15 cellular contexts compared by ENCODE assay signal in the genomic region with DNA sequence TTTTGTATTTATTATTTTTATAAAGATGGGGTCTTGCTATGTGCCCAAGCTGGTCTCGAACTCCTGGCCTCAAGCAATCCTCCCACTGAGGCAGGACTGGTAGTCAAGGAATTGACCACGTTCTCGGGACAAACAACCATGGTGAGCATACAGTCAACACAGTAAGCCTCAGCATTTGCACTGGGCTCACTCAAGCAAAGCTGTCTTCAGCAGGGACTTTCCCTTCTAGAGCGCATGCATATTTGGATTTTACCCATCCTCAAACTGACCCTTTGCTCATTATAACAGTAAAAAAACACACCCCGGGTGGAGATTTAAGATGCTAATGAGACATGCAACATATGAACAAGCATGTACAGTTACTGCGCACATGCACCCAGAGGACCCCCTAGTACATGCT. TPM values are rescaled to one million over a fixed set of nuclear protein-coding genes. Genes with fewer than 3 reads are reported as not detected.
DNase-seq lines count a peak whose midpoint lies in the region; ATAC-seq and TF ChIP-seq lines count a peak whose summit lies in the region.
"Had no signal": no experiment of that assay in that cellular context is flagged by ENCODE, and none has a peak within 500 bp of the region (broad histone marks: within the 10 kb centered on the region; RNA-seq: fewer than 3 reads in every experiment).

No MANE protein-coding gene starts in this region.

- peak; percentile 81 for ATAC-seq in GM19035 (IDR thresholded peaks at IDR 0.05; ENCODE audit: unreplicated experiment)
- ATAC-seq in HG02588 (IDR thresholded peaks at IDR 0.05; ENCODE audit: unreplicated experiment): peak; percentile 94
- ATAC-seq in HG03378 (IDR thresholded peaks at IDR 0.05; ENCODE audit: unreplicated experiment): peak; percentile 77
- no peak for ATAC-seq in gastrocnemius medialis
- no peak for ATAC-seq in GM19467 (IDR thresholded peaks at IDR 0.05; ENCODE audit: unreplicated experiment)

- TF ChIP-seq CTCF in gastrocnemius medialis (IDR thresholded peaks at IDR 0.05 in 4 of 5, conservative IDR thresholded peaks at IDR 0.05 in 1 of 5): no peak
- no peak for TF ChIP-seq CTCF in glutamatergic neuron (IDR thresholded peaks at IDR 0.05; ENCODE audit: partially characterized antibody, unreplicated experiment)

- H3K4me3 Mint-ChIP-seq in glutamatergic neuron (ENCODE audit: unreplicated experiment): no peak overlapping the region
- H3K4me3 Mint-ChIP-seq: CD4-positive, CD25-positive, alpha-beta regulatory T cell had no signal

- no peaks in the 10 kb centered on the region for H3K9me3 Mint-ChIP-seq in glutamatergic neuron (ENCODE audit: unreplicated experiment)

- no peak overlapping the region for H3K27ac ChIP-seq in gastrocnemius medialis
- H3K27ac ChIP-seq: brain microvascular endothelial cell, parathyroid adenoma, SK-N-MC had no signal

- in situ Hi-C loops in gastrocnemius medialis (cut with MboI; ENCODE audit: low sequenced_read_pairs in 4 of 4): no loop called here

- no peaks in the 10 kb centered on the region for H3K27me3 Mint-ChIP-seq in glutamatergic neuron (ENCODE audit: unreplicated experiment)

- no peaks in the 10 kb centered on the region for H3K9me3 ChIP-seq in gastrocnemius medialis

- H3K4me3 ChIP-seq in gastrocnemius medialis: no peak overlapping the region
- H3K4me3 ChIP-seq: SK-N-MC had no signal

- no peaks in the 10 kb centered on the region for H3K4me1 ChIP-seq in gastrocnemius medialis
- H3K4me1 ChIP-seq: parathyroid adenoma had no signal

- H3K36me3 ChIP-seq in gastrocnemius medialis: no peaks in the 10 kb centered on the region
- H3K36me3 ChIP-seq: brain microvascular endothelial cell had no signal

- no peak overlapping the region for H3K27ac Mint-ChIP-seq in glutamatergic neuron (ENCODE audit: unreplicated experiment)

- DNase-seq in ecto neural progenitor cell (ENCODE audit: low spot score) (no peak), gastrocnemius medialis (no peak), glutamatergic neuron (no peak)
- DNase-seq: activated naive CD4-positive, alpha-beta T cell; brain microvascular endothelial cell; CD4-positive, CD25-positive, alpha-beta regulatory T cell; effector CD4-positive, alpha-beta T cell; midbrain; MM.1S had no signal

- intact Hi-C loops in gastrocnemius medialis (cut with DNase I; ENCODE audit: low total_unique reads): no loop called here

- TF ChIP-seq POLR2A in gastrocnemius medialis (IDR thresholded peaks at IDR 0.05): no peak

- H3K27me3 ChIP-seq in gastrocnemius medialis: no peaks in the 10 kb centered on the region

- no peaks in the 10 kb centered on the region for H3K36me3 Mint-ChIP-seq in glutamatergic neuron (ENCODE audit: unreplicated experiment)
- H3K36me3 Mint-ChIP-seq: CD4-positive, CD25-positive, alpha-beta regulatory T cell had no signal

- no peaks in the 10 kb centered on the region for H3K4me1 Mint-ChIP-seq in glutamatergic neuron (ENCODE audit: low read depth, unreplicated experiment)
- H3K4me1 Mint-ChIP-seq: CD4-positive, CD25-positive, alpha-beta regulatory T cell had no signal

RNA-seq across cellular contexts. Expression of a gene that starts 41.4 kb away (rescaled TPM):
- total RNA-seq in gastrocnemius medialis (10 to 100 TPM; 24.1 to 27.0 (median 25.2) TPM), glutamatergic neuron (ENCODE audit: unreplicated experiment) (26.5 TPM)

RNA-seq across cellular contexts. Expression of a gene that starts 41.6 kb away (rescaled TPM):
- 10 to 100 TPM in 3 of 4 donors, 1 to 10 TPM in 1; 9.2 to 28.8 (median 28.4) TPM for total RNA-seq in gastrocnemius medialis
- 102 TPM for total RNA-seq in glutamatergic neuron (ENCODE audit: unreplicated experiment)

Comparison
In these comparisons a context has a peak if more than half of its experiments do, and no peak if none do; other contexts are left out.
1. ATAC-seq: peak in GM19035 (single experiment), HG02588 (single experiment) and HG03378 (single experiment); none in gastrocnemius medialis (0 of 2) and GM19467 (single experiment).